ENCODE assay signal across 19 cellular contexts in genomic region chr5:137365126-137365865, GRCh38.
"Had no signal": no experiment of that assay in that cellular context is flagged by ENCODE, and none has a peak within 500 bp of the region (broad histone marks: within the 10 kb centered on the region; RNA-seq: fewer than 3 reads in every experiment).

No MANE protein-coding gene starts in this region.

- H3K27ac ChIP-seq: right atrium auricular region had no signal

- ATAC-seq: left ventricle myocardium superior; mucosa of descending colon; naive thymus-derived CD4-positive, alpha-beta T cell; stimulated activated naive CD8-positive, alpha-beta T cell treated with anti-CD3 and anti-CD28 coated beads, Interleukin-15, Interleukin-2, amounts not matched to agents 100 U/mL and 50 U/mL, for 24 hours had no signal

- DNase-seq: activated B cell treated with CpG ODN at 0.5 μM for 24 hours; activated CD4-positive, alpha-beta T cell treated with anti-CD3 and anti-CD28 coated beads for 48 hours; activated CD8-positive, alpha-beta memory T cell treated with anti-CD3 and anti-CD28 coated beads for 24 hours; activated naive CD8-positive, alpha-beta T cell treated with anti-CD3 and anti-CD28 coated beads, Interleukin-2, amount 10 ng/mL, durations not matched to agents 7 days and 5 days; aorta; dermis blood vessel endothelial cell; glutamatergic neuron; hypothalamus; kidney; left ventricle myocardium superior; mucosa of descending colon; naive thymus-derived CD4-positive, alpha-beta T cell; posterior cingulate gyrus; stimulated activated CD4-positive, alpha-beta T cell treated with anti-CD3 and anti-CD28 coated beads, Interleukin-4, amount 100 ng/mL, for 4 hours; stimulated activated CD8-positive, alpha-beta memory T cell treated with anti-CD3 and anti-CD28 coated beads, Interleukin-4, amount 100 ng/mL, for 48 hours; stimulated activated naive CD8-positive, alpha-beta T cell treated with anti-CD3 and anti-CD28 coated beads, Interleukin-15, Interleukin-2, amounts not matched to agents 100 U/mL and 50 U/mL, for 24 hours; T-helper 2 cell had no signal

- H3K4me3 ChIP-seq: mucosa of descending colon, right atrium auricular region, skin epidermis had no signal
